In genomic region chr15:101211897-101212296, GRCh38 we compare ENCODE assay signal across 22 cellular contexts.
"Had no signal": no experiment of that assay in that cellular context is flagged by ENCODE, and none has a peak within 500 bp of the region (broad histone marks: within the 10 kb centered on the region; RNA-seq: fewer than 3 reads in every experiment).

No MANE protein-coding gene starts in this region.

- H3K9me3 Mint-ChIP-seq: activated B cell treated with CpG ODN at 0.5 μM for 24 hours; natural killer cell; T-helper 1 cell treated with Interleukin-12 subunit alpha and Interleukin-12 subunit beta and Interleukin-4 antibody, amounts not matched to agents 30 μg/mL and 1 μg/mL, for 36 hours had no signal

- DNase-seq: activated B cell treated with CpG ODN at 0.5 μM for 24 hours; activated CD4-positive, alpha-beta T cell treated with anti-CD3 and anti-CD28 coated beads for 48 hours; activated CD8-positive, alpha-beta memory T cell treated with anti-CD3 and anti-CD28 coated beads for 24 hours; activated CD8-positive, alpha-beta memory T cell treated with anti-CD3 and anti-CD28 coated beads, Interleukin-2, amount 50 U/mL, for 4 hours; aorta; dermis blood vessel endothelial cell; effector CD8-positive, alpha-beta T cell; foreskin melanocyte; left ventricle myocardium superior; mammary epithelial cell; midbrain; natural killer cell; ovary; spleen; stimulated activated CD4-positive, alpha-beta T cell treated with anti-CD3 and anti-CD28 coated beads, Interleukin-4, amount 100 ng/mL, for 1 hour; stimulated activated naive CD4-positive, alpha-beta T cell treated with Interleukin-2 at 50 U/mL for 16 hours; substantia nigra; T1000; thyroid gland; upper lobe of right lung had no signal

- H3K27me3 Mint-ChIP-seq: activated B cell treated with CpG ODN at 0.5 μM for 24 hours, brain had no signal

- H3K36me3 Mint-ChIP-seq: natural killer cell had no signal

- H3K4me3 Mint-ChIP-seq: activated B cell treated with CpG ODN at 0.5 μM for 24 hours; natural killer cell; T-helper 1 cell treated with Interleukin-12 subunit alpha and Interleukin-12 subunit beta and Interleukin-4 antibody, amounts not matched to agents 30 μg/mL and 1 μg/mL, for 36 hours had no signal

- ATAC-seq: left ventricle myocardium superior, natural killer cell, upper lobe of right lung had no signal

- H3K27ac Mint-ChIP-seq: activated B cell treated with CpG ODN at 0.5 μM for 24 hours had no signal
